1 cellular context compared by ENCODE assay signal in genomic region chr7:141739250-141739649, GRCh38.
TF ChIP-seq lines count a peak whose summit lies in the region.

No MANE protein-coding gene starts in this region.

TF ChIP-seq in H1, 55 proteins besides CTCF, POLR2A, EP300 and RAD21:
- TF ChIP-seq RBBP5 (IDR thresholded peaks at IDR 0.05; ENCODE audit: borderline replicate concordance, low read depth, low read length) (no peak), CHD1 (IDR thresholded peaks at IDR 0.05; ENCODE audit: low read depth, low read length) (no peak), RFX5 (IDR thresholded peaks at IDR 0.05; ENCODE audit: borderline replicate concordance, low read depth, low read length) (no peak), SP2 (IDR thresholded peaks at IDR 0.05; ENCODE audit: low read length) (no peak), SP1 (IDR thresholded peaks at IDR 0.05; ENCODE audit: low read depth, low read length) (no peak), ATF3 (IDR thresholded peaks at IDR 0.05; ENCODE audit: insufficient read depth, low read depth, low read length) (no peak), CTBP2 (IDR thresholded peaks at IDR 0.05; ENCODE audit: borderline replicate concordance, insufficient read depth, insufficient read length, low read length) (no peak), GABPA (IDR thresholded peaks at IDR 0.05; ENCODE audit: borderline replicate concordance, insufficient read depth, low read length) (no peak), NRF1 (IDR thresholded peaks at IDR 0.05; ENCODE audit: low read depth, low read length) (no peak), RNF2 (IDR thresholded peaks at IDR 0.05; ENCODE audit: borderline replicate concordance, low read depth, low read length, missing control alignments, poor library complexity, severe bottlenecking) (no peak), CHD7 (IDR thresholded peaks at IDR 0.05; ENCODE audit: insufficient replicate concordance, low read length) (no peak), CREB1 (IDR thresholded peaks at IDR 0.05) (no peak), SIRT6 (IDR thresholded peaks at IDR 0.05; ENCODE audit: low read length) (no peak), GTF2F1 (IDR thresholded peaks at IDR 0.05; ENCODE audit: borderline replicate concordance, low read depth, low read length) (no peak), FOSL1 (IDR thresholded peaks at IDR 0.05; ENCODE audit: insufficient read depth, low read depth, low read length) (no peak), BACH1 (IDR thresholded peaks at IDR 0.05; ENCODE audit: low read length) (no peak), RXRA (IDR thresholded peaks at IDR 0.05; ENCODE audit: insufficient read depth, low read depth, low read length) (no peak), EZH2 (IDR thresholded peaks at IDR 0.05; ENCODE audit: low read depth, low read length, severe bottlenecking) (no peak), NANOG (IDR thresholded peaks at IDR 0.05; ENCODE audit: insufficient read depth, low read depth, low read length, poor library complexity, severe bottlenecking) (no peak)
